Comparison of ENCODE assay signal across 10 cellular contexts in genomic region chr4:37735578-37735977, GRCh38.
"Had no signal": no experiment of that assay in that cellular context is flagged by ENCODE, and none has a peak within 500 bp of the region (broad histone marks: within the 10 kb centered on the region; RNA-seq: fewer than 3 reads in every experiment).

No MANE protein-coding gene starts in this region.

- H3K27me3 ChIP-seq: gastroesophageal sphincter, hepatocyte had no signal

- H3K4me1 ChIP-seq: gastroesophageal sphincter had no signal

- H3K4me3 ChIP-seq: gastroesophageal sphincter, hepatocyte, skin epidermis had no signal

- FAIRE-seq: urothelium cell line had no signal

- DNase-seq: activated effector memory CD4-positive, alpha-beta T cell treated with Interleukin-2 at 50 U/mL for 16 hours; activated T-cell treated with anti-CD3 and anti-CD28 coated beads, Interleukin-2, amount 50 U/mL, for 1 hour; central memory CD4-positive, alpha-beta T cell; cortex of kidney; effector memory CD8-positive, alpha-beta T cell; kidney glomerular epithelial cell had no signal

- H3K36me3 ChIP-seq: gastroesophageal sphincter had no signal

- H3K9me3 ChIP-seq: gastroesophageal sphincter had no signal

- H3K27ac ChIP-seq: gastroesophageal sphincter, hepatocyte, skin epidermis had no signal
